ENCODE assay signal across 24 cellular contexts in genomic region chr5:64292611-64293215, GRCh38.
A peak's percentile ranks its signal among the peaks of the same experiment; 100 is the strongest.
DNase-seq lines count a peak whose midpoint lies in the region; ATAC-seq, FAIRE-seq and TF ChIP-seq lines count a peak whose summit lies in the region.
"Had no signal": no experiment of that assay in that cellular context is flagged by ENCODE, and none has a peak within 500 bp of the region (broad histone marks: within the 10 kb centered on the region; RNA-seq: fewer than 3 reads in every experiment).

No MANE protein-coding gene starts in this region.

- no peak overlapping the region for H3K27ac Mint-ChIP-seq in effector memory CD8-positive, alpha-beta T cell
- H3K27ac Mint-ChIP-seq: IgD-negative memory B cell; nephron; stimulated activated naive CD8-positive, alpha-beta T cell treated with anti-CD3 and anti-CD28 coated beads, Interleukin-15, amount 100 ng/mL, for 72 hours had no signal

- no peak overlapping the region for H3K4me3 Mint-ChIP-seq in effector memory CD8-positive, alpha-beta T cell
- H3K4me3 Mint-ChIP-seq: CD4-positive, alpha-beta memory T cell; IgD-negative memory B cell; nephron; stimulated activated naive CD8-positive, alpha-beta T cell treated with anti-CD3 and anti-CD28 coated beads, Interleukin-15, amount 100 ng/mL, for 72 hours had no signal

- no peak overlapping the region for H2BK12ac ChIP-seq in mesenchymal stem cell (ENCODE audit: low read length in 2 of 2)

- no peaks in the 10 kb centered on the region for H3F3A ChIP-seq in smooth muscle cell (ENCODE audit: low read depth)

- no peaks in the 10 kb centered on the region for H3K4me1 Mint-ChIP-seq in effector memory CD8-positive, alpha-beta T cell (ENCODE audit: low read depth in 2 of 2)
- H3K4me1 Mint-ChIP-seq: CD4-positive, alpha-beta memory T cell; IgD-negative memory B cell; nephron; stimulated activated naive CD8-positive, alpha-beta T cell treated with anti-CD3 and anti-CD28 coated beads, Interleukin-15, amount 100 ng/mL, for 72 hours had no signal

- no peak overlapping the region for H4K8ac ChIP-seq in mesenchymal stem cell (ENCODE audit: low read length)

- H3K27ac ChIP-seq in mesenchymal stem cell (ENCODE audit: low read length, poor library complexity, severe bottlenecking): no peak overlapping the region
- H3K27ac ChIP-seq in smooth muscle cell (ENCODE audit: low read depth): peak overlapping the region; percentile 13
- H3K27ac ChIP-seq in ascending aorta: no peak overlapping the region
- H3K27ac ChIP-seq: prostate gland, tibial nerve had no signal

- H2BK5ac ChIP-seq in mesenchymal stem cell (ENCODE audit: low read depth, low read length, poor library complexity, severe bottlenecking): no peak overlapping the region

- TF ChIP-seq CTCF in choroid plexus epithelial cell (conservative IDR thresholded peaks at IDR 0.05; ENCODE audit: low read depth, low read length): no peak
- TF ChIP-seq CTCF in smooth muscle cell (IDR thresholded peaks at IDR 0.05; ENCODE audit: borderline replicate concordance, insufficient read depth, poor library complexity, severe bottlenecking): no peak
- TF ChIP-seq CTCF in ascending aorta (IDR thresholded peaks at IDR 0.05): no peak

- no peaks in the 10 kb centered on the region for H3K27me3 Mint-ChIP-seq in effector memory CD8-positive, alpha-beta T cell
- H3K27me3 Mint-ChIP-seq: CD4-positive, alpha-beta memory T cell; IgD-negative memory B cell; stimulated activated naive CD8-positive, alpha-beta T cell treated with anti-CD3 and anti-CD28 coated beads, Interleukin-15, amount 100 ng/mL, for 72 hours had no signal

- H2BK15ac ChIP-seq in mesenchymal stem cell (ENCODE audit: low read depth, poor library complexity, severe bottlenecking): no peak overlapping the region

- DNase-seq in HTR-8/SVneo (ENCODE audit: insufficient read length, low spot score) (peak; percentile 3), choroid plexus epithelial cell (ENCODE audit: low read depth) (peak; percentile 4), mesenchymal stem cell (peak; percentile 13), smooth muscle cell (lab: John Stamatoyannopoulos, UW; ENCODE audit: unreplicated experiment) (no peak), NCI-H2227 (lab: John Stamatoyannopoulos, UW; ENCODE audit: unreplicated experiment) (no peak), ascending aorta (ENCODE audit: low spot score in 2 of 2) (no peak)
- no peak for DNase-seq in effector memory CD8-positive, alpha-beta T cell
- DNase-seq: activated naive CD4-positive, alpha-beta T cell treated with anti-CD3 and anti-CD28 coated beads, Interleukin-2, amount 50 U/mL, for 16 hours; aorta; CD4-positive, alpha-beta memory T cell; H7; hypothalamus; MG63; NCI-H1694; NCI-H2171 treated with DMSO at 0.1 percent for 48 hours; NCI-H526 treated with DMSO at 0.1 percent for 48 hours; small intestine; stimulated activated CD4-positive, alpha-beta T cell treated with anti-CD3 and anti-CD28 coated beads, Interleukin-4, amount 100 ng/mL, for 24 hours; stimulated activated naive CD8-positive, alpha-beta T cell treated with anti-CD3 and anti-CD28 coated beads, Interleukin-15, amount 100 ng/mL, for 72 hours had no signal

- no peak overlapping the region for H2BK120ac ChIP-seq in mesenchymal stem cell (ENCODE audit: low read depth, low read length)

- no peaks in the 10 kb centered on the region for H4K20me1 ChIP-seq in smooth muscle cell (ENCODE audit: low read depth)

- H3K4me3 ChIP-seq in choroid plexus epithelial cell (ENCODE audit: low read depth, low read length) (no peak overlapping the region), mesenchymal stem cell (ENCODE audit: insufficient read depth in 1 of 2, low read depth in 1 of 2, low read length in 2 of 2) (no peak overlapping the region), smooth muscle cell (no peak overlapping the region), ascending aorta (no peak overlapping the region)
- H3K4me3 ChIP-seq: MG63, prostate gland, tibial nerve had no signal

- no peak for ATAC-seq in effector memory CD8-positive, alpha-beta T cell (replicated peaks)
- ATAC-seq: activated CD4-positive, CD25-positive, alpha-beta regulatory T cell treated with anti-CD3 and anti-CD28 coated beads, Interleukin-2, amount 50 U/mL, for 24 hours; stimulated activated naive CD8-positive, alpha-beta T cell treated with anti-CD3 and anti-CD28 coated beads, Interleukin-15, amount 100 ng/mL, for 72 hours had no signal

- peaks cover 7 to 24% of the 10 kb centered on the region in 2 donors for H3K9me3 Mint-ChIP-seq in effector memory CD8-positive, alpha-beta T cell

- H3K18ac ChIP-seq in mesenchymal stem cell (ENCODE audit: low read depth in 1 of 2, low read length in 2 of 2): no peak overlapping the region

- H3K36me3 ChIP-seq in mesenchymal stem cell (ENCODE audit: control insufficient read depth in 1 of 2, insufficient read depth in 2 of 2, low read depth in 1 of 2, low read length in 2 of 2) (no peaks in the 10 kb centered on the region), smooth muscle cell (ENCODE audit: low read depth) (no peaks in the 10 kb centered on the region), ascending aorta (no peaks in the 10 kb centered on the region)
- H3K36me3 ChIP-seq: MG63, prostate gland, tibial nerve had no signal

- H3K36me3 Mint-ChIP-seq in effector memory CD8-positive, alpha-beta T cell (ENCODE audit: insufficient read depth): no peaks in the 10 kb centered on the region
- H3K36me3 Mint-ChIP-seq: CD4-positive, alpha-beta memory T cell; IgD-negative memory B cell had no signal

- H3K4me1 ChIP-seq in mesenchymal stem cell (ENCODE audit: control insufficient read depth, insufficient read depth, low read depth, low read length): peaks cover 11% of the 10 kb centered on the region
- no peaks in the 10 kb centered on the region for H3K4me1 ChIP-seq in smooth muscle cell (ENCODE audit: low read depth)
- no peaks in the 10 kb centered on the region for H3K4me1 ChIP-seq in ascending aorta
- H3K4me1 ChIP-seq: prostate gland, tibial nerve had no signal

- 88% methylated on average over 3 of the region's 3 CpGs for whole genome bisulfite sequencing in mesenchymal stem cell
- 26% methylated on average over 3 of the region's 3 CpGs for WGBS in smooth muscle cell (ENCODE audit: low lambda C conversion rate)

- FAIRE-seq in HTR-8/SVneo (lab: Jason Lieb, UNC): no peak

- H3K9ac ChIP-seq in mesenchymal stem cell (ENCODE audit: low read length): no peak overlapping the region
- no peak overlapping the region for H3K9ac ChIP-seq in smooth muscle cell (ENCODE audit: low read depth)

- no peak overlapping the region for H4K91ac ChIP-seq in mesenchymal stem cell (ENCODE audit: low read length)

- no peak overlapping the region for H2AK5ac ChIP-seq in mesenchymal stem cell (ENCODE audit: low read length, severe bottlenecking)

- no peak overlapping the region for H3K4ac ChIP-seq in mesenchymal stem cell (ENCODE audit: low read depth in 1 of 2, low read length in 2 of 2)

- H3K14ac ChIP-seq in mesenchymal stem cell (ENCODE audit: low read length in 2 of 2): no peak overlapping the region

- intact Hi-C loops in ascending aorta (cut with DNase I): no loop called here

- peaks cover 7% of the 10 kb centered on the region for H3K9me3 ChIP-seq in mesenchymal stem cell (ENCODE audit: control insufficient read depth, low read length)
- peaks cover 4% of the 10 kb centered on the region for H3K9me3 ChIP-seq in smooth muscle cell (replicated peaks; ENCODE audit: low read depth)
- peaks cover 4 to 11% of the 10 kb centered on the region in 2 donors for H3K9me3 ChIP-seq in ascending aorta
- H3K9me3 ChIP-seq: MG63, prostate gland had no signal

- H3K4me2 ChIP-seq in mesenchymal stem cell (ENCODE audit: low read length, poor library complexity, severe bottlenecking) (no peak overlapping the region), smooth muscle cell (peak overlapping the region; percentile 60)

- H3K27me3 ChIP-seq in mesenchymal stem cell (ENCODE audit: control insufficient read depth in 1 of 2, insufficient read depth in 1 of 2, low read length in 2 of 2) (no peaks in the 10 kb centered on the region), smooth muscle cell (ENCODE audit: low read depth) (no peaks in the 10 kb centered on the region), ascending aorta (no peaks in the 10 kb centered on the region)
- H3K27me3 ChIP-seq: MG63, tibial nerve had no signal

- no peak overlapping the region for H3K23ac ChIP-seq in mesenchymal stem cell (ENCODE audit: low read length in 2 of 2)

- H3K79me1 ChIP-seq in mesenchymal stem cell (replicated peaks; ENCODE audit: low read length, poor library complexity, severe bottlenecking): no peaks in the 10 kb centered on the region

- H2AFZ ChIP-seq in mesenchymal stem cell (ENCODE audit: low read depth, low read length): no peak overlapping the region
- H2AFZ ChIP-seq in smooth muscle cell (ENCODE audit: low read depth): no peak overlapping the region

- no peaks in the 10 kb centered on the region for H3K79me2 ChIP-seq in smooth muscle cell (ENCODE audit: low read depth)

Comparison
In these comparisons a context has a peak if more than half of its experiments do, and no peak if none do; other contexts are left out.
1. DNase-seq: peak in HTR-8/SVneo (single experiment), choroid plexus epithelial cell (single experiment) and mesenchymal stem cell (single experiment); none in smooth muscle cell (single experiment), NCI-H2227 (single experiment), ascending aorta (0 of 2) and effector memory CD8-positive, alpha-beta T cell (0 of 3).